Comparison of ENCODE assay signal across 1 cellular context in genomic region chr3:194130807-194131589, GRCh38.
TF ChIP-seq lines count a peak whose summit lies in the region.

No MANE protein-coding gene starts in this region.

TF ChIP-seq in HepG2, 621 proteins besides CTCF, POLR2A, EP300 and RAD21 (continued from another document and continues in another):
- TF ChIP-seq ZNF646 (CRISPR knock-in tag; IDR thresholded peaks at IDR 0.05), result no peak
- no peak; the same call in 1 of the 2 replicates for TF ChIP-seq NR2F2 (IDR thresholded peaks at IDR 0.05; ENCODE audit: borderline replicate concordance, low read depth)
- no peak for TF ChIP-seq BRCA1 (CRISPR knock-in tag; IDR thresholded peaks at IDR 0.05)
- 0 out of 2 replicates have a peak, but pooled peaks have one; percentile 32 for TF ChIP-seq ZNF746 (CRISPR knock-in tag; IDR thresholded peaks at IDR 0.05)
- no peak for TF ChIP-seq NFIB (CRISPR knock-in tag; IDR thresholded peaks at IDR 0.05; ENCODE audit: borderline replicate concordance)
- TF ChIP-seq SKIL (CRISPR knock-in tag; IDR thresholded peaks at IDR 0.05; ENCODE audit: borderline replicate concordance), result no peak
- TF ChIP-seq RERE (CRISPR knock-in tag; IDR thresholded peaks at IDR 0.05; ENCODE audit: low read depth), result peak; percentile 72; the same call in 1 of the 2 replicates
- no peak for TF ChIP-seq ZNF432 (CRISPR knock-in tag; IDR thresholded peaks at IDR 0.05; ENCODE audit: borderline replicate concordance)
- 0 out of 2 replicates have a peak, but pooled peaks have one; percentile 29 for TF ChIP-seq GFI1 (CRISPR knock-in tag; IDR thresholded peaks at IDR 0.05; ENCODE audit: borderline replicate concordance)
- TF ChIP-seq XRCC5 (optimal IDR thresholded peaks at IDR 0.05; ENCODE audit: low read length), result peak; percentile 48
- no peak for TF ChIP-seq THAP8 (CRISPR knock-in tag; IDR thresholded peaks at IDR 0.05; ENCODE audit: borderline replicate concordance)
- TF ChIP-seq POLR2AphosphoS2 (IDR thresholded peaks at IDR 0.05; ENCODE audit: low read depth, low read length), result no peak
- no peak for TF ChIP-seq GABPA (IDR thresholded peaks at IDR 0.05; ENCODE audit: low read depth, low read length)
- peak; percentile 56; the same call in 1 of the 2 replicates for TF ChIP-seq GABPA (CRISPR knock-in tag; IDR thresholded peaks at IDR 0.05; ENCODE audit: low read depth)
- peak; percentile 79; the same call in 1 of the 2 replicates for TF ChIP-seq HNF1B (CRISPR knock-in tag; IDR thresholded peaks at IDR 0.05)
- no peak for TF ChIP-seq ZNF296 (CRISPR knock-in tag; conservative IDR thresholded peaks at IDR 0.05)
- TF ChIP-seq ZNF142 (CRISPR knock-in tag; IDR thresholded peaks at IDR 0.05), result no peak
- no peak for TF ChIP-seq IRX3 (CRISPR knock-in tag; IDR thresholded peaks at IDR 0.05; ENCODE audit: borderline replicate concordance, low read depth)
- no peak for TF ChIP-seq ZNF781 (CRISPR knock-in tag; IDR thresholded peaks at IDR 0.05; ENCODE audit: borderline replicate concordance, not compliant biosample characterization)
- peak; percentile 20; the same call in 1 of the 2 replicates for TF ChIP-seq CEBPG (CRISPR knock-in tag; IDR thresholded peaks at IDR 0.05)
- TF ChIP-seq RXRB (CRISPR knock-in tag; IDR thresholded peaks at IDR 0.05; ENCODE audit: borderline replicate concordance), result peak; percentile 61; the same call in 1 of the 2 replicates
- TF ChIP-seq ZBTB39 (CRISPR knock-in tag; IDR thresholded peaks at IDR 0.05), result no peak
- TF ChIP-seq IRF2 (CRISPR knock-in tag; IDR thresholded peaks at IDR 0.05), result peak; percentile 14; the same call in 1 of the 2 replicates
- TF ChIP-seq NPAS2 (CRISPR knock-in tag; IDR thresholded peaks at IDR 0.05; ENCODE audit: borderline replicate concordance), result no peak
